Comparison of ENCODE assay signal across 8 cellular contexts in the genomic region with DNA sequence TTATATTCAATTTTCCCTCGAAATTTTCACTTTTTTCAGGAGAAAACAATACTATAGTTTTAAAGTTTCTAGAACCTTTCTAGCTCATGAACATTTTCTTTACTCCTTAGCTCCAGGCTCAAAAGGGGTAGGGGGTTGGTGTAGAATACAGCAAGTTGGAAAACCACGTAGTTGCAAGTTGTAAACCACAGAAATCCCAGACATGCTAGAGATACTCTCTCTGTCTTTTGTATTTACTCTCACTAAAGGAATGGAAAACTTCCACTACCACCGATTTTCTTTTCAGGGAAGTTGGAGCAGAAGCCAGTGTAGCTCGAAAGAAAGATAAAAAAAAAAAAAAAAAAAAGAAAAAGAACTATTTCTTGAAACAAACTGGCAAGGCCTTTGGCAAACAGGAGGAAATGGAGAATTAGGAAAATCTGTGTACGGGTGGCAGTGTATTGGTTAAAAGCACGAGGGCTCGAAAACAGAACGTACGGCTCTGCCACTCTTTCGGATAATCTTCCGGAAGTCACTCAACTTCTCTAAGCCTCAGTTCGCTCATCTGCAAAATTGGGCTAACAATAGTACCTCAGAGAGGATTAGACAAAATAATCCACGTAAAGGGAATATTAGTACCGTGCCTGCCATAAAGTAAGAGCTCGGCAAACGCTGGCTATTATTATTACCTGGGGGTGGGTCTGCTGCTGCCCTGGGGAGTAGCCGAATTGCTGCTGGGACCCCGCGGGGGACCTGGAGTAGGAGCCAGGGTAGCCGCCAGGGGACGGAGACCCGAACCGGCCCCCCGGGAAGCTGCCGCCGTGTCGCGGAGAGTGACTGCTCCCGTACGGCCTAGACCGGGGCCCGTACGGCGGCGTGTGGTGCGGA. TPM values are rescaled to one million over a fixed set of nuclear protein-coding genes. Genes with fewer than 3 reads are reported as not detected.
A peak's percentile ranks its signal among the peaks of the same experiment; 100 is the strongest.
DNase-seq lines count a peak whose midpoint lies in the region; ATAC-seq, FAIRE-seq and TF ChIP-seq lines count a peak whose summit lies in the region.
"Had no signal": no experiment of that assay in that cellular context is flagged by ENCODE, and none has a peak within 500 bp of the region (broad histone marks: within the 10 kb centered on the region; RNA-seq: fewer than 3 reads in every experiment).

No MANE protein-coding gene starts in this region.

- peak overlapping the region; percentile 87 to 90 for H3K27ac ChIP-seq in ascending aorta
- peak overlapping the region; percentile 49 to 87 for H3K27ac ChIP-seq in small intestine (ENCODE audit: low read depth in 1 of 2, low read length in 1 of 2)

- peak; percentile 61 for ATAC-seq in GM21529 (IDR thresholded peaks at IDR 0.05; ENCODE audit: unreplicated experiment)

- WGBS in small intestine, 3 donors, result 0 to 1% (median 1%) methylated on average over 33 to 36 of the region's 36 CpGs

- H3K9me3 ChIP-seq in ascending aorta (no peaks in the 10 kb centered on the region), small intestine (ENCODE audit: control insufficient read depth, low read depth) (no peaks in the 10 kb centered on the region)

- H3K4me3 ChIP-seq in ascending aorta, result peak overlapping the region; percentile 70 to 89
- peak overlapping the region; percentile 87 for H3K4me3 ChIP-seq in iPS-11a (ENCODE audit: low read depth, low read length)
- peak overlapping the region; percentile 78 to 84 for H3K4me3 ChIP-seq in small intestine (ENCODE audit: low read depth in 1 of 2, low read length in 2 of 2)

- TF ChIP-seq CTCF in ascending aorta (IDR thresholded peaks at IDR 0.05), result no peak

- no peak for FAIRE-seq in small intestine (lab: Jason Lieb, UNC)
- FAIRE-seq: colon had no signal

- peaks cover 0 to 19% of the 10 kb centered on the region in 2 donors for H3K4me1 ChIP-seq in ascending aorta
- peaks cover 0 to 3% of the 10 kb centered on the region in 2 donors for H3K4me1 ChIP-seq in small intestine (ENCODE audit: control insufficient read depth in 2 of 2, insufficient read depth in 1 of 2, low read depth in 1 of 2, low read length in 1 of 2)

- H3K27me3 ChIP-seq in ascending aorta (no peaks in the 10 kb centered on the region), small intestine (ENCODE audit: control insufficient read depth in 2 of 2, insufficient read depth in 2 of 2, low read length in 2 of 2) (no peaks in the 10 kb centered on the region)

- DNase-seq in GM04504 (ENCODE audit: low read depth) (peak; percentile 1), LHCN-M2 (ENCODE audit: low read depth) (peak; percentile 39), ascending aorta (ENCODE audit: low spot score in 2 of 2) (no peak), small intestine (peak; percentile 30)
- DNase-seq in activated effector memory CD4-positive, alpha-beta T cell treated with anti-CD3 and anti-CD28 coated beads, Interleukin-2, amount 50 U/mL, for 16 hours, result no peak

- no peaks in the 10 kb centered on the region for H3K36me3 ChIP-seq in ascending aorta
- no peaks in the 10 kb centered on the region for H3K36me3 ChIP-seq in small intestine (ENCODE audit: control insufficient read depth in 2 of 2, insufficient read depth in 2 of 2, low read length in 2 of 2)

- intact Hi-C loops in ascending aorta (cut with DNase I), result loop anchor here (1.0 to 5.0 kb wide), 2 partner anchors 184 to 511 kb away; a partner anchor contains a TSS

RNA-seq across cellular contexts. Expression of a gene that starts 0.6 kb away (rescaled TPM):
- 42.6 and 52.2 TPM in 2 replicates for total RNA-seq in LHCN-M2 (2014; rRNA removed)
- polyA plus RNA-seq in LHCN-M2 (2012), result 40.0 TPM
- 55.5 TPM for total RNA-seq in ascending aorta
- 10 to 100 TPM; 36.2 to 52.1 (median 46.9) TPM for polyA plus RNA-seq in small intestine

RNA-seq across cellular contexts. Expression of a gene that starts 1.0 kb away (rescaled TPM):
- total RNA-seq in LHCN-M2 (2014; rRNA removed) (23.3 and 29.0 TPM in 2 replicates), ascending aorta (9.8 TPM)
- 110 TPM for polyA plus RNA-seq in LHCN-M2 (2012)
- polyA plus RNA-seq in small intestine, result 1 to 10 TPM in 2 of 3 donors, under 1 TPM in 1; 0.54 to 3.6 (median 1.4) TPM

Comparison
In these comparisons a context has a peak if more than half of its experiments do, and no peak if none do; other contexts are left out.
1. DNase-seq: peak in GM04504 (single experiment), LHCN-M2 (single experiment) and small intestine (single experiment); none in ascending aorta (0 of 2) and activated effector memory CD4-positive, alpha-beta T cell treated with anti-CD3 and anti-CD28 coated beads, Interleukin-2, amount 50 U/mL, for 16 hours (single experiment).
2. Peak in every context shown above with its lines, with median percentiles within 50 percentile points of each other: H3K4me3 ChIP-seq.